Comparison of ENCODE assay signal across 13 cellular contexts in genomic region chr1:96520542-96520941, GRCh38.
DNase-seq lines count a peak whose midpoint lies in the region; ATAC-seq and TF ChIP-seq lines count a peak whose summit lies in the region.
"Had no signal": no experiment of that assay in that cellular context is flagged by ENCODE, and none has a peak within 500 bp of the region (broad histone marks: within the 10 kb centered on the region; RNA-seq: fewer than 3 reads in every experiment).

No MANE protein-coding gene starts in this region.

- H3K9me3 Mint-ChIP-seq in endodermal cell = no peaks in the 10 kb centered on the region
- H3K9me3 Mint-ChIP-seq: activated naive CD8-positive, alpha-beta T cell treated with anti-CD3 and anti-CD28 coated beads, Interleukin-2, amount 50 U/mL, for 24 hours; CD4-positive, alpha-beta memory T cell had no signal

- no peaks in the 10 kb centered on the region for H3K27me3 ChIP-seq in endodermal cell (ENCODE audit: control insufficient read depth, insufficient read depth, low read length, poor library complexity, severe bottlenecking)
- H3K27me3 ChIP-seq in uterus = no peaks in the 10 kb centered on the region

- intact Hi-C loops in mucosa of descending colon (cut with DNase I, micrococcal nuclease) (no loop called here), uterus (cut with DNase I; ENCODE audit: low total_unique reads) (no loop called here)

- DNase-seq in RPMI7951 (ENCODE audit: low read depth) = peak; percentile 61
- DNase-seq in endodermal cell = no peak
- DNase-seq in mucosa of descending colon = no peak
- peak; percentile 33 to 39 for DNase-seq in uterus
- DNase-seq in T-helper 9 cell = no peak
- no peak for DNase-seq in COLO829 (ENCODE audit: low spot score)
- DNase-seq: activated CD8-positive, alpha-beta memory T cell treated with anti-CD3 and anti-CD28 coated beads, Interleukin-2, amount 50 U/mL, for 48 hours; activated naive CD8-positive, alpha-beta T cell treated with anti-CD3 and anti-CD28 coated beads, Interleukin-2, amount 50 U/mL, for 24 hours; CD4-positive, alpha-beta memory T cell; effector memory CD8-positive, alpha-beta T cell; GDM1; NCI-H146 had no signal

- H3K4me3 ChIP-seq in endodermal cell (ENCODE audit: low read length) (no peak overlapping the region), mucosa of descending colon (no peak overlapping the region), uterus (no peak overlapping the region)

- H3K27ac Mint-ChIP-seq in endodermal cell = no peak overlapping the region
- H3K27ac Mint-ChIP-seq: activated naive CD8-positive, alpha-beta T cell treated with anti-CD3 and anti-CD28 coated beads, Interleukin-2, amount 50 U/mL, for 24 hours; CD4-positive, alpha-beta memory T cell; effector memory CD8-positive, alpha-beta T cell had no signal

- no peaks in the 10 kb centered on the region for H3K36me3 ChIP-seq in endodermal cell (ENCODE audit: control insufficient read depth, insufficient read depth, low read length)
- H3K36me3 ChIP-seq in mucosa of descending colon (ENCODE audit: low read depth) = no peaks in the 10 kb centered on the region
- no peaks in the 10 kb centered on the region for H3K36me3 ChIP-seq in uterus

- H3K9me3 ChIP-seq in endodermal cell (ENCODE audit: control insufficient read depth, low read length) (no peaks in the 10 kb centered on the region), mucosa of descending colon (no peaks in the 10 kb centered on the region), uterus (no peaks in the 10 kb centered on the region)

- no peak for TF ChIP-seq POLR2A in uterus (IDR thresholded peaks at IDR 0.05)

- H3K4me1 Mint-ChIP-seq in endodermal cell = peaks cover 23% of the 10 kb centered on the region
- H3K4me1 Mint-ChIP-seq: activated naive CD8-positive, alpha-beta T cell treated with anti-CD3 and anti-CD28 coated beads, Interleukin-2, amount 50 U/mL, for 24 hours; CD4-positive, alpha-beta memory T cell had no signal

- TF ChIP-seq CTCF in endodermal cell (conservative IDR thresholded peaks at IDR 0.05) = no peak
- no peak for TF ChIP-seq CTCF in mucosa of descending colon (IDR thresholded peaks at IDR 0.05)
- TF ChIP-seq CTCF in uterus (IDR thresholded peaks at IDR 0.05) = no peak

- H3K27me3 Mint-ChIP-seq in endodermal cell (ENCODE audit: insufficient read depth) = no peaks in the 10 kb centered on the region
- H3K27me3 Mint-ChIP-seq: effector memory CD8-positive, alpha-beta T cell had no signal

- H3K4me1 ChIP-seq in endodermal cell (ENCODE audit: control insufficient read depth, insufficient read depth, low read length) (no peaks in the 10 kb centered on the region), mucosa of descending colon (ENCODE audit: low read depth) (no peaks in the 10 kb centered on the region), uterus (no peaks in the 10 kb centered on the region)

- no peak overlapping the region for H3K4me3 Mint-ChIP-seq in endodermal cell
- H3K4me3 Mint-ChIP-seq: activated naive CD8-positive, alpha-beta T cell treated with anti-CD3 and anti-CD28 coated beads, Interleukin-2, amount 50 U/mL, for 24 hours; CD4-positive, alpha-beta memory T cell; effector memory CD8-positive, alpha-beta T cell had no signal

- no peak overlapping the region for H3K9ac ChIP-seq in endodermal cell (ENCODE audit: extremely low read depth, low read length, poor library complexity, severe bottlenecking)

- H3K27ac ChIP-seq in endodermal cell (ENCODE audit: low read depth, low read length) = peak overlapping the region; percentile 79
- H3K27ac ChIP-seq in uterus = peak overlapping the region; percentile 54 to 83

- no peaks in the 10 kb centered on the region for H3K36me3 Mint-ChIP-seq in endodermal cell (ENCODE audit: low read depth)
- H3K36me3 Mint-ChIP-seq: CD4-positive, alpha-beta memory T cell had no signal

- WGBS in endodermal cell (ENCODE audit: insufficient coverage in 1 of 2, insufficient read length in 1 of 2), 2 experiments = 56 to 71% methylated on average over 2 to 3 of the region's 3 CpGs

- ATAC-seq in mucosa of descending colon (peak; percentile 13), GM19452 (IDR thresholded peaks at IDR 0.05; ENCODE audit: unreplicated experiment) (no peak)
- ATAC-seq: activated naive CD8-positive, alpha-beta T cell treated with anti-CD3 and anti-CD28 coated beads, Interleukin-2, amount 50 U/mL, for 24 hours; effector memory CD8-positive, alpha-beta T cell had no signal

Comparison
In these comparisons a context has a peak if more than half of its experiments do, and no peak if none do; other contexts are left out.
1. DNase-seq: peak in RPMI7951 (single experiment) and uterus (2 of 2); none in endodermal cell (single experiment), mucosa of descending colon (0 of 3), T-helper 9 cell (single experiment) and COLO829 (single experiment).